ENCODE assay signal across 11 cellular contexts in genomic region chr6:158205220-158205944, GRCh38. TPM values are rescaled to one million over a fixed set of nuclear protein-coding genes. Genes with fewer than 3 reads are reported as not detected.
DNase-seq lines count a peak whose midpoint lies in the region; ATAC-seq and TF ChIP-seq lines count a peak whose summit lies in the region.
"Had no signal": no experiment of that assay in that cellular context is flagged by ENCODE, and none has a peak within 500 bp of the region (broad histone marks: within the 10 kb centered on the region; RNA-seq: fewer than 3 reads in every experiment).

No MANE protein-coding gene starts in this region.

- peaks cover 63% of the 10 kb centered on the region for H3K4me1 Mint-ChIP-seq in activated T-helper 1 cell treated with anti-CD3 and anti-CD28 coated beads, Interleukin-12 subunit alpha, Interleukin-12 subunit beta, Interleukin-2, Interleukin-4 antibody, amounts not matched to agents 30 ng/mL and 10 ng/mL and 1 ng/mL, durations not matched to agents 14 hours and 24 hours and 36 hours (ENCODE audit: low read depth)

- H3K27ac Mint-ChIP-seq in activated T-helper 1 cell treated with anti-CD3 and anti-CD28 coated beads, Interleukin-12 subunit alpha, Interleukin-12 subunit beta, Interleukin-2, Interleukin-4 antibody, amounts not matched to agents 30 ng/mL and 10 ng/mL and 1 ng/mL, durations not matched to agents 14 hours and 24 hours and 36 hours, result peak overlapping the region; percentile 50
- H3K27ac Mint-ChIP-seq: activated naive CD8-positive, alpha-beta T cell had no signal

- intact Hi-C loops in activated T-helper 1 cell treated with anti-CD3 and anti-CD28 coated beads, Interleukin-12 subunit alpha, Interleukin-12 subunit beta, Interleukin-2, Interleukin-4 antibody, amounts not matched to agents 30 ng/mL and 10 ng/mL and 1 ng/mL, durations not matched to agents 14 hours and 24 hours and 36 hours (cut with micrococcal nuclease), result loop anchor here (5.0 kb wide), 1 partner anchor 443 kb away; no protein-coding TSS in a partner anchor
- intact Hi-C loops in left cardiac atrium (cut with DNase I), result no loop called here

- no peak overlapping the region for H3K4me3 ChIP-seq in AG04449 (ENCODE audit: low read depth, low read length)
- H3K4me3 ChIP-seq: MG63 had no signal

- DNase-seq in AG04449 (ENCODE audit: low read depth, low spot score) (no peak), GM13977 (ENCODE audit: low spot score) (no peak), kidney glomerular epithelial cell (lab: John Stamatoyannopoulos, UW) (peak; percentile 13), NCI-H510A treated with DMSO at 0.1 percent for 48 hours (lab: John Stamatoyannopoulos, UW) (no peak), left cardiac atrium (no peak), omental fat pad (ENCODE audit: low spot score) (no peak)
- DNase-seq in activated T-helper 1 cell treated with anti-CD3 and anti-CD28 coated beads, Interleukin-12 subunit alpha, Interleukin-12 subunit beta, Interleukin-2, Interleukin-4 antibody, amounts not matched to agents 30 ng/mL and 10 ng/mL and 1 ng/mL, durations not matched to agents 14 hours and 24 hours and 36 hours (ENCODE audit: low spot score), result no peak
- no peak for DNase-seq in activated effector memory CD4-positive, alpha-beta T cell treated with anti-CD3 and anti-CD28 coated beads, Interleukin-2, amount 50 U/mL, for 16 hours
- DNase-seq: GDM1, MG63 had no signal

- no peaks in the 10 kb centered on the region for H3K9me3 Mint-ChIP-seq in activated T-helper 1 cell treated with anti-CD3 and anti-CD28 coated beads, Interleukin-12 subunit alpha, Interleukin-12 subunit beta, Interleukin-2, Interleukin-4 antibody, amounts not matched to agents 30 ng/mL and 10 ng/mL and 1 ng/mL, durations not matched to agents 14 hours and 24 hours and 36 hours

- in situ Hi-C loops in GM13977 (cut with MboI; ENCODE audit: low pct_unique_long_range_greater_than_20kb, low sequenced_read_pairs, unreplicated experiment), result loop anchor here (25.0 kb wide), 1 partner anchor 782 kb away; no protein-coding TSS in a partner anchor

- H3K27me3 Mint-ChIP-seq in activated T-helper 1 cell treated with anti-CD3 and anti-CD28 coated beads, Interleukin-12 subunit alpha, Interleukin-12 subunit beta, Interleukin-2, Interleukin-4 antibody, amounts not matched to agents 30 ng/mL and 10 ng/mL and 1 ng/mL, durations not matched to agents 14 hours and 24 hours and 36 hours (ENCODE audit: insufficient read depth), result no peaks in the 10 kb centered on the region

- no peak for ATAC-seq in left cardiac atrium
- no peak for ATAC-seq in omental fat pad (ENCODE audit: low FRiP score)

- POLR2A ChIA-PET in AG04449 (lab: Yijun Ruan, JAX), result no interaction called here

- no peak overlapping the region for H3K4me3 Mint-ChIP-seq in activated T-helper 1 cell treated with anti-CD3 and anti-CD28 coated beads, Interleukin-12 subunit alpha, Interleukin-12 subunit beta, Interleukin-2, Interleukin-4 antibody, amounts not matched to agents 30 ng/mL and 10 ng/mL and 1 ng/mL, durations not matched to agents 14 hours and 24 hours and 36 hours
- H3K4me3 Mint-ChIP-seq: activated naive CD8-positive, alpha-beta T cell had no signal

- CTCF ChIA-PET in AG04449 (lab: Yijun Ruan, JAX), result interaction anchor here (0.9 to 2.1 kb wide), 6 partner anchors 8 to 62 kb away, joined by 3 to 8 read pairs (median 4); no protein-coding TSS in a partner anchor

- peak; percentile 14 for TF ChIP-seq CTCF in AG04449 (IDR thresholded peaks at IDR 0.05; ENCODE audit: insufficient read depth, low read length, missing control alignments)
- TF ChIP-seq CTCF in GM13977 (IDR thresholded peaks at IDR 0.05; ENCODE audit: extremely low read depth, insufficient read depth, missing control alignments), result peak; percentile 46
- no peak for TF ChIP-seq CTCF in omental fat pad (IDR thresholded peaks at IDR 0.05)

- peaks cover 6% of the 10 kb centered on the region for H3K36me3 Mint-ChIP-seq in activated T-helper 1 cell treated with anti-CD3 and anti-CD28 coated beads, Interleukin-12 subunit alpha, Interleukin-12 subunit beta, Interleukin-2, Interleukin-4 antibody, amounts not matched to agents 30 ng/mL and 10 ng/mL and 1 ng/mL, durations not matched to agents 14 hours and 24 hours and 36 hours (ENCODE audit: low read depth)
- H3K36me3 Mint-ChIP-seq: activated naive CD8-positive, alpha-beta T cell had no signal

RNA-seq across cellular contexts. Expression of gene GTF2H5, which starts 37.2 kb away (rescaled TPM):
- 30.1 and 30.4 TPM in 2 replicates for total RNA-seq in activated T-helper 1 cell treated with anti-CD3 and anti-CD28 coated beads, Interleukin-12 subunit alpha, Interleukin-12 subunit beta, Interleukin-2, Interleukin-4 antibody, amounts not matched to agents 30 ng/mL and 10 ng/mL and 1 ng/mL, durations not matched to agents 14 hours and 24 hours and 36 hours
- total RNA-seq in left cardiac atrium, result 10 to 100 TPM; 23.2 to 23.3 TPM
- total RNA-seq in omental fat pad, result 1 to 10 TPM; 2.3 to 5.6 (median 3.5) TPM

RNA-seq across cellular contexts. Expression of gene SERAC1, which starts 37.3 kb away (rescaled TPM):
- 8.0 and 8.3 TPM in 2 replicates for total RNA-seq in activated T-helper 1 cell treated with anti-CD3 and anti-CD28 coated beads, Interleukin-12 subunit alpha, Interleukin-12 subunit beta, Interleukin-2, Interleukin-4 antibody, amounts not matched to agents 30 ng/mL and 10 ng/mL and 1 ng/mL, durations not matched to agents 14 hours and 24 hours and 36 hours
- total RNA-seq in left cardiac atrium, result 1 to 10 TPM; 4.2 to 6.0 TPM
- 1 to 10 TPM; 5.8 to 8.8 (median 7.4) TPM for total RNA-seq in omental fat pad

Comparison
In these comparisons a context has a peak if more than half of its experiments do, and no peak if none do; other contexts are left out.
1. CTCF ChIP-seq: peak in AG04449 (single experiment) and GM13977 (single experiment); none in omental fat pad (0 of 3).